9 cellular contexts compared by ENCODE assay signal in the genomic region with DNA sequence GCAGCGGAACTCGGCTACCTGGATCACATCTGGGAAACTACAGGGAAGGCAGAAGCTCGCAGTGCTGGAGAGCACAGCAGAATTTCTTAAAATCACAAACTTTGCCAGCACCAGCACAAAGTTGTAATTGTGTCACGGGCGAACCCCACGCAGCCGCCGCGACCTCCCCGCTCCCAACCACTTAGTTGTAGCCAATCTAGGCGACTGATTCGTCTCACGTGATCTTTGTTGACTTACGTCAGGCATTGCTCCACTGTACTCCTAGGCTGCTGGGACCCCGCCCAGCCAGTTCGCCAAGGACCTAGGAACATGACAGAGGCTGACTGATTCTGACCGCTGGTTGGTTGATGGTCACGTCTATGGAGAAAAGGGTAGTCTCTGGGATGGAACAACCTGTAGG. TPM values are rescaled to one million over a fixed set of nuclear protein-coding genes. Genes with fewer than 3 reads are reported as not detected.
DNase-seq lines count a peak whose midpoint lies in the region; ATAC-seq and TF ChIP-seq lines count a peak whose summit lies in the region.
"Had no signal": no experiment of that assay in that cellular context is flagged by ENCODE, and none has a peak within 500 bp of the region (broad histone marks: within the 10 kb centered on the region; RNA-seq: fewer than 3 reads in every experiment).

UTY (minus strand) TSS at position 206 of the 400 bp plus-strand sequence. CDS start 368 bp downstream, outside the sequence.

- peak within 1 kb of the TSS; percentile 92 for H3K27ac ChIP-seq in VCaP
- H3K27ac ChIP-seq: HL-60 had no signal

- ATAC-seq in HG03439 (IDR thresholded peaks at IDR 0.05; ENCODE audit: unreplicated experiment) = peak; percentile 95
- ATAC-seq in GM18873 (IDR thresholded peaks at IDR 0.05; ENCODE audit: low FRiP score, unreplicated experiment) = no peak

- peak within 1 kb of the TSS; percentile 74 for H3K4me3 ChIP-seq in skeletal muscle cell (ENCODE audit: low read depth, low read length)

- no peak for TF ChIP-seq CTCF in VCaP (conservative IDR thresholded peaks at IDR 0.05)

- in situ Hi-C loops in G401 (cut with HindIII; ENCODE audit: low sequenced_read_pairs) = no loop called here

- peak; percentile 92 for DNase-seq in G401 (ENCODE audit: low spot score)
- peak; percentile 91 for DNase-seq in fibroblast of gingiva (ENCODE audit: low read depth)
- DNase-seq in skeletal muscle cell (ENCODE audit: low read depth) = peak; percentile 76
- no peak for DNase-seq in activated gamma-delta T cell treated with Interleukin-2 at 50 U/mL for 16 hours
- DNase-seq in NOMO-1 treated with DMSO at 0.1 percent for 48 hours (lab: John Stamatoyannopoulos, UW; ENCODE audit: unreplicated experiment) = no peak

RNA-seq across cellular contexts. Expression of gene UTY, which starts in this region (rescaled TPM):
- total RNA-seq in G401 (2014; rRNA removed; shearing (Covaris generic)) = 16.7 and 17.2 TPM in 2 replicates

Comparison
In these comparisons a context has a peak if more than half of its experiments do, and no peak if none do; other contexts are left out.
1. DNase-seq: peak in G401 (single experiment), fibroblast of gingiva (single experiment) and skeletal muscle cell (single experiment); none in activated gamma-delta T cell treated with Interleukin-2 at 50 U/mL for 16 hours (single experiment) and NOMO-1 treated with DMSO at 0.1 percent for 48 hours (single experiment).